13 cellular contexts compared by ENCODE assay signal in genomic region chr11:46364056-46364455, GRCh38. TPM values are rescaled to one million over a fixed set of nuclear protein-coding genes. Genes with fewer than 3 reads are reported as not detected.
A peak's percentile ranks its signal among the peaks of the same experiment; 100 is the strongest.
DNase-seq lines count a peak whose midpoint lies in the region; ATAC-seq, FAIRE-seq and TF ChIP-seq lines count a peak whose summit lies in the region.
"Had no signal": no experiment of that assay in that cellular context is flagged by ENCODE, and none has a peak within 500 bp of the region (broad histone marks: within the 10 kb centered on the region; RNA-seq: fewer than 3 reads in every experiment).

No MANE protein-coding gene starts in this region.

- H3K4me1 Mint-ChIP-seq in stimulated activated naive CD8-positive, alpha-beta T cell treated with anti-CD3 and anti-CD28 coated beads, Interleukin-15, amount 100 ng/mL, for 72 hours, result peaks cover 85% of the 10 kb centered on the region
- H3K4me1 Mint-ChIP-seq in naive thymus-derived CD8-positive, alpha-beta T cell, result peaks cover 25 to 76% (median 62%) of the 10 kb centered on the region in 4 donors

- H3K27ac ChIP-seq in caudate nucleus (ENCODE audit: low read depth, low read length) (peak overlapping the region; percentile 85), small intestine (ENCODE audit: low read depth in 1 of 2, low read length in 1 of 2) (no peak overlapping the region), right lobe of liver (no peak overlapping the region)

- no peak for TF ChIP-seq POLR2A in right lobe of liver (IDR thresholded peaks at IDR 0.05)

- H3K4me1 ChIP-seq in small intestine (ENCODE audit: control insufficient read depth in 2 of 2, insufficient read depth in 1 of 2, low read depth in 1 of 2, low read length in 1 of 2), result peaks cover 0 to 3% of the 10 kb centered on the region in 2 donors
- H3K4me1 ChIP-seq in right lobe of liver, result no peaks in the 10 kb centered on the region

- no peak overlapping the region for H3K4me3 Mint-ChIP-seq in stimulated activated naive CD8-positive, alpha-beta T cell treated with anti-CD3 and anti-CD28 coated beads, Interleukin-15, amount 100 ng/mL, for 72 hours
- H3K4me3 Mint-ChIP-seq in naive thymus-derived CD8-positive, alpha-beta T cell, result peak overlapping the region in 3 of 10 donors; percentile 10 to 68 (median 48)

- 77 to 84% (median 84%) methylated on average over 9 of the region's 9 CpGs for WGBS in small intestine, 3 donors
- 100% methylated on average over 1 of the region's 9 CpGs for WGBS in right lobe of liver (ENCODE audit: insufficient coverage, low coverage, low lambda C conversion rate, missing lambda C conversion rate)

- H3K27me3 Mint-ChIP-seq in stimulated activated naive CD8-positive, alpha-beta T cell treated with anti-CD3 and anti-CD28 coated beads, Interleukin-15, amount 100 ng/mL, for 72 hours, result no peaks in the 10 kb centered on the region
- no peaks in the 10 kb centered on the region for H3K27me3 Mint-ChIP-seq in naive thymus-derived CD8-positive, alpha-beta T cell

- H3K27ac Mint-ChIP-seq in stimulated activated naive CD8-positive, alpha-beta T cell treated with anti-CD3 and anti-CD28 coated beads, Interleukin-15, amount 100 ng/mL, for 72 hours, result peak overlapping the region; percentile 59 to 81
- H3K27ac Mint-ChIP-seq in naive thymus-derived CD8-positive, alpha-beta T cell, result peak overlapping the region in 9 of 10 donors; percentile 47 to 86 (median 75)

- TF ChIP-seq CTCF in right lobe of liver (IDR thresholded peaks at IDR 0.05), result no peak

- intact Hi-C loops in right lobe of liver (cut with DNase I), result no loop called here

- H3K27me3 ChIP-seq in small intestine (ENCODE audit: control insufficient read depth in 2 of 2, insufficient read depth in 2 of 2, low read length in 2 of 2), result no peaks in the 10 kb centered on the region
- no peaks in the 10 kb centered on the region for H3K27me3 ChIP-seq in right lobe of liver
- H3K27me3 ChIP-seq: body of pancreas had no signal

- POLR2A ChIA-PET in naive thymus-derived CD8-positive, alpha-beta T cell (lab: Charles Lee), result interaction anchor here (0.6 to 13.5 kb wide), 3 partner anchors 8 to 124 kb away, joined by 3 to 287 read pairs (median 5); partner anchors contain the start of gene DGKZ

- no peak for FAIRE-seq in small intestine (lab: Jason Lieb, UNC)

- no peaks in the 10 kb centered on the region for H3K9me3 Mint-ChIP-seq in stimulated activated naive CD8-positive, alpha-beta T cell treated with anti-CD3 and anti-CD28 coated beads, Interleukin-15, amount 100 ng/mL, for 72 hours
- no peaks in the 10 kb centered on the region for H3K9me3 Mint-ChIP-seq in naive thymus-derived CD8-positive, alpha-beta T cell

- no peak for ATAC-seq in stimulated activated naive CD8-positive, alpha-beta T cell treated with anti-CD3 and anti-CD28 coated beads, Interleukin-15, amount 100 ng/mL, for 72 hours
- ATAC-seq in stimulated activated naive CD8-positive, alpha-beta T cell treated with anti-CD3 and anti-CD28 coated beads, Interleukin-15, Interleukin-2, amounts not matched to agents 100 U/mL and 50 U/mL, for 24 hours, result no peak
- ATAC-seq in naive thymus-derived CD8-positive, alpha-beta T cell, result no peak
- no peak for ATAC-seq in right lobe of liver

- H3K36me3 Mint-ChIP-seq in naive thymus-derived CD8-positive, alpha-beta T cell, result peaks cover 0 to 31% (median 2%) of the 10 kb centered on the region in 3 donors

- peaks cover 0 to 2% of the 10 kb centered on the region in 2 donors for H3K36me3 ChIP-seq in small intestine (ENCODE audit: control insufficient read depth in 2 of 2, insufficient read depth in 2 of 2, low read length in 2 of 2)
- H3K36me3 ChIP-seq in right lobe of liver, result peaks cover 0 to 4% (median 0%) of the 10 kb centered on the region in 4 donors

- no peak overlapping the region for H3K4me3 ChIP-seq in small intestine (ENCODE audit: low read depth in 1 of 2, low read length in 2 of 2)
- no peak overlapping the region for H3K4me3 ChIP-seq in right lobe of liver
- H3K4me3 ChIP-seq: body of pancreas had no signal

- H3K9me3 ChIP-seq in small intestine (ENCODE audit: control insufficient read depth, low read depth) (no peaks in the 10 kb centered on the region), right lobe of liver (no peaks in the 10 kb centered on the region)
- H3K9me3 ChIP-seq: body of pancreas had no signal

- DNase-seq in stimulated activated naive CD8-positive, alpha-beta T cell treated with anti-CD3 and anti-CD28 coated beads, Interleukin-15, amount 100 ng/mL, for 72 hours, result no peak
- DNase-seq in stimulated activated naive CD8-positive, alpha-beta T cell treated with anti-CD3 and anti-CD28 coated beads, Interleukin-15, Interleukin-2, amounts not matched to agents 100 U/mL and 50 U/mL, for 24 hours, result no peak
- no peak for DNase-seq in caudate nucleus (lab: John Stamatoyannopoulos, UW)
- no peak for DNase-seq in naive thymus-derived CD8-positive, alpha-beta T cell
- no peak for DNase-seq in small intestine
- DNase-seq in 8988T, result no peak
- DNase-seq in right lobe of liver, result no peak
- DNase-seq in HCEC 1CT, result no peak
- DNase-seq: AML-193; Kasumi-1; NCI-H2081 treated with DMSO at 0.1 percent for 48 hours; stimulated activated CD4-positive, alpha-beta T cell treated with anti-CD3 and anti-CD28 coated beads, Interleukin-12 subunit alpha, Interleukin-12 subunit beta, amount 100 ng/mL, for 4 hours had no signal

RNA-seq across cellular contexts. Expression of gene DGKZ, which starts 16.8 kb away (rescaled TPM):
- 100 to 1,000 TPM; 234 to 243 TPM for total RNA-seq in naive thymus-derived CD8-positive, alpha-beta T cell
- 10 to 100 TPM; 47.1 to 71.0 (median 52.5) TPM for polyA plus RNA-seq in naive thymus-derived CD8-positive, alpha-beta T cell
- polyA plus RNA-seq in small intestine, result 100 to 1,000 TPM in 2 of 3 donors, 10 to 100 TPM in 1; 90.1 to 122 (median 117) TPM
- 10 to 100 TPM; 10.7 to 57.9 (median 16.0) TPM for total RNA-seq in right lobe of liver

RNA-seq across cellular contexts. Expression of gene MDK, which starts 17.4 kb away (rescaled TPM):
- total RNA-seq in naive thymus-derived CD8-positive, alpha-beta T cell, result 1 to 10 TPM; 7.2 to 8.0 TPM
- under 1 TPM in 1 of 3 donors, not detected in 2; 0.52 TPM for polyA plus RNA-seq in naive thymus-derived CD8-positive, alpha-beta T cell
- 100 to 1,000 TPM; 206 to 356 (median 246) TPM for polyA plus RNA-seq in small intestine
- total RNA-seq in right lobe of liver, result 1 to 10 TPM in 5 of 6 experiments, under 1 TPM in 1; 0.35 to 6.4 (median 4.2) TPM

RNA-seq across cellular contexts. Expression of gene CHRM4, which starts 27.5 kb away (rescaled TPM):
- total RNA-seq in naive thymus-derived CD8-positive, alpha-beta T cell, result under 1 TPM; 0.25 to 0.73 TPM
- polyA plus RNA-seq in naive thymus-derived CD8-positive, alpha-beta T cell, result under 1 TPM in 2 of 3 donors, not detected in 1; 0.16 to 0.18 TPM
- polyA plus RNA-seq in small intestine, result 1 to 10 TPM in 2 of 3 donors, not detected in 1; 3.1 to 7.8 TPM
- total RNA-seq in right lobe of liver, result not detected
- total RNA-seq: body of pancreas had no signal
